ENCODE assay signal across 8 cellular contexts in genomic region chr4:123505077-123505456, GRCh38.
A peak's percentile ranks its signal among the peaks of the same experiment; 100 is the strongest.
DNase-seq lines count a peak whose midpoint lies in the region; ATAC-seq and TF ChIP-seq lines count a peak whose summit lies in the region.

No MANE protein-coding gene starts in this region.

- peak overlapping the region; percentile 95 for H2AFZ ChIP-seq in mammary epithelial cell (ENCODE audit: low read depth, low read length)

- no peak overlapping the region for H3K9ac ChIP-seq in mammary epithelial cell (ENCODE audit: insufficient read depth, low read length)

- WGBS in mammary epithelial cell (ENCODE audit: low coverage, missing lambda C conversion rate) = 58% methylated on average over 10 of the region's 11 CpGs

- no TSS peak for BruUV-seq in mammary epithelial cell (replicated peaks; lab: Mats Ljungman, UMichigan)

- H3K4me1 Mint-ChIP-seq in memory B cell = peaks cover 7% of the 10 kb centered on the region

- no peaks in the 10 kb centered on the region for H3K27me3 ChIP-seq in mammary epithelial cell (ENCODE audit: insufficient read depth, low read length)

- H3K4me3 ChIP-seq in mammary epithelial cell (replicated peaks in 1 of 3; ENCODE audit: insufficient read depth in 1 of 3, low read depth in 2 of 3, low read length in 3 of 3) = peak overlapping the region; percentile 17 to 49 (median 42)

- H4K20me1 ChIP-seq in mammary epithelial cell (ENCODE audit: insufficient read depth, low read length) = no peaks in the 10 kb centered on the region

- TF ChIP-seq CTCF in mammary epithelial cell (conservative IDR thresholded peaks at IDR 0.05 in 1 of 2, IDR thresholded peaks at IDR 0.05 in 1 of 2; ENCODE audit: extremely low read depth in 1 of 2, insufficient read depth in 1 of 2, low read depth in 1 of 2, low read length in 2 of 2) = no peak

- ATAC-seq in HG03175 (IDR thresholded peaks at IDR 0.05; ENCODE audit: unreplicated experiment) (peak; percentile 3), memory B cell (ENCODE audit: low read depth) (no peak), GM18858 (IDR thresholded peaks at IDR 0.05; ENCODE audit: unreplicated experiment) (no peak)

- H3K4me3 Mint-ChIP-seq in memory B cell = peak overlapping the region; percentile 89

- H3K4me2 ChIP-seq in mammary epithelial cell (ENCODE audit: insufficient read depth, low read depth, low read length) = peak overlapping the region; percentile 91

- CTCF ChIA-PET in mammary epithelial cell (lab: Charles Lee; ENCODE audit: low non-redundant PET) = no interaction called here

- dilution Hi-C loops in mammary epithelial cell (cut with HindIII; ENCODE audit: low sequenced_read_pairs) = no loop called here

- no peaks in the 10 kb centered on the region for H3K9me3 Mint-ChIP-seq in memory B cell

- no peaks in the 10 kb centered on the region for H3K79me2 ChIP-seq in mammary epithelial cell (ENCODE audit: insufficient read depth, low read length)

- H3K27ac Mint-ChIP-seq in memory B cell = no peak overlapping the region

- in situ Hi-C loops in mammary epithelial cell (cut with MboI; ENCODE audit: low sequenced_read_pairs in 2 of 2) = no loop called here

- intact Hi-C loops in mammary epithelial cell (cut with micrococcal nuclease) (no loop called here), posterior cingulate gyrus (cut with DNase I) (loop anchor here (5.0 kb wide), 1 partner anchor 108 kb away; the partner anchor contains the start of gene SPRY1)

- H3K27ac ChIP-seq in mammary epithelial cell (ENCODE audit: insufficient read depth, low read depth, low read length) = no peak overlapping the region

- H3K9me3 ChIP-seq in mammary epithelial cell (replicated peaks; ENCODE audit: insufficient read depth, low read length) = no peaks in the 10 kb centered on the region

- H3K36me3 Mint-ChIP-seq in memory B cell = no peaks in the 10 kb centered on the region

- peaks cover 5% of the 10 kb centered on the region for H3K4me1 ChIP-seq in mammary epithelial cell (ENCODE audit: insufficient read depth, low read length)

- no peaks in the 10 kb centered on the region for H3K36me3 ChIP-seq in mammary epithelial cell (ENCODE audit: insufficient read depth, low read length)

- H3K27me3 Mint-ChIP-seq in memory B cell = peaks cover 15% of the 10 kb centered on the region

- DNase-seq in COR-L47 (lab: John Stamatoyannopoulos, UW) (peak; percentile 13), mammary epithelial cell (no peak), memory B cell (ENCODE audit: low spot score in 2 of 2) (no peak), GDM1 (lab: John Stamatoyannopoulos, UW) (no peak), posterior cingulate gyrus (no peak)
- DNase-seq in stimulated activated CD4-positive, alpha-beta T cell treated with anti-CD3 and anti-CD28 coated beads, Interleukin-12 subunit alpha, Interleukin-12 subunit beta, amount 100 ng/mL, for 4 hours = no peak
